16 cellular contexts compared by ENCODE assay signal in the genomic region with DNA sequence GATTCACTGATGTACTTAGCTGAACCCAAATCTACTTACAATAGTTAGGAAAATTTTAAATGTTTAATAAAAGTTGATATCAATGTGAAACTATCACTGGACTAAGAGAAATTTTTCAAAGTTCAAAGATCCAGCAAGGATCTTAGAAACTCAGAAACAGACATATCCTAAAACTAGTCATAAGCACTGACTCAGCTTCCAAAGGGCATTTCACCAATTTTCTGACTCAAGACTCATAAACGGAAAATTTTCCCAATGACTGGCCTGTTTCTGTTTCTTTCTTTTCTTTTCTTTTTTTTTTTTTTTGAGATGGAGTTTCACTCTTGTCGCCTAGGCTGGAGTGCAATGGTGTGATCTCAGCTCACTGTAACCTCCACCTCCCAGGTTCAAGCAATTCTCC.
A peak's percentile ranks its signal among the peaks of the same experiment; 100 is the strongest.
DNase-seq lines count a peak whose midpoint lies in the region; ATAC-seq and TF ChIP-seq lines count a peak whose summit lies in the region.
"Had no signal": no experiment of that assay in that cellular context is flagged by ENCODE, and none has a peak within 500 bp of the region (broad histone marks: within the 10 kb centered on the region; RNA-seq: fewer than 3 reads in every experiment).

No MANE protein-coding gene starts in this region.

- POLR2A ChIA-PET in SK-N-SH (lab: Yijun Ruan, JAX) = no interaction called here

- H3K4me1 ChIP-seq in SK-N-SH (ENCODE audit: control insufficient read depth in 1 of 2, insufficient read depth in 2 of 2, low read depth in 1 of 2, low read length in 1 of 2) (peaks cover 8 to 26% of the 10 kb centered on the region in 2 experiments; a peak in 3 of 4 replicates), fibroblast of lung (ENCODE audit: control insufficient read depth, extremely low read depth, insufficient read depth, low read length) (peaks cover 24% of the 10 kb centered on the region), smooth muscle cell (ENCODE audit: low read depth) (peaks cover 17% of the 10 kb centered on the region)
- H3K4me1 ChIP-seq: SJCRH30 had no signal

- H3K4me3 ChIP-seq in SK-N-SH (ENCODE audit: low read depth in 2 of 2, low read length in 1 of 2) (no peak overlapping the region), fibroblast of lung (replicated peaks in 1 of 4; ENCODE audit: control extremely low read depth in 1 of 4, insufficient read depth in 1 of 4, low read depth in 3 of 4, low read length in 4 of 4) (no peak overlapping the region), smooth muscle cell (no peak overlapping the region)
- H3K4me3 ChIP-seq: SJCRH30 had no signal

- no peaks in the 10 kb centered on the region for H4K20me1 ChIP-seq in SK-N-SH (ENCODE audit: insufficient read depth)
- no peaks in the 10 kb centered on the region for H4K20me1 ChIP-seq in fibroblast of lung (ENCODE audit: control insufficient read depth, extremely low read depth, insufficient read depth, low read length)
- no peaks in the 10 kb centered on the region for H4K20me1 ChIP-seq in smooth muscle cell (ENCODE audit: low read depth)

- CTCF ChIA-PET in SK-N-SH (lab: Yijun Ruan, JAX) = no interaction called here

- H3K9ac ChIP-seq in SK-N-SH (peak overlapping the region; percentile 63; the same call in 1 of the 2 replicates), fibroblast of lung (ENCODE audit: insufficient read depth, low read length) (no peak overlapping the region), smooth muscle cell (ENCODE audit: low read depth) (peak overlapping the region; percentile 53)

- no peak for TF ChIP-seq CTCF in SK-N-SH (IDR thresholded peaks at IDR 0.05)
- no peak for TF ChIP-seq CTCF in fibroblast of lung (conservative IDR thresholded peaks at IDR 0.05 in 1 of 2, IDR thresholded peaks at IDR 0.05 in 1 of 2; ENCODE audit: low read depth in 1 of 2, low read length in 2 of 2)
- TF ChIP-seq CTCF in smooth muscle cell (IDR thresholded peaks at IDR 0.05; ENCODE audit: borderline replicate concordance, insufficient read depth, poor library complexity, severe bottlenecking) = no peak

- H3K27ac ChIP-seq in SK-N-SH (ENCODE audit: low read depth in 2 of 2, low read length in 1 of 2) (peak overlapping the region; percentile 51 to 95; a peak in 3 of 4 replicates), fibroblast of lung (ENCODE audit: insufficient read depth, low read length) (peak overlapping the region; percentile 75), smooth muscle cell (ENCODE audit: low read depth) (peak overlapping the region; percentile 85)
- H3K27ac ChIP-seq: SJCRH30 had no signal

- H3F3A ChIP-seq in SK-N-SH (replicated peaks; ENCODE audit: insufficient read depth) (peaks cover 42% of the 10 kb centered on the region), smooth muscle cell (ENCODE audit: low read depth) (peaks cover 10% of the 10 kb centered on the region)

- H3K36me3 ChIP-seq in SK-N-SH (replicated peaks in 1 of 2; ENCODE audit: control insufficient read depth in 1 of 2, insufficient read depth in 2 of 2, low read length in 1 of 2) = peaks cover 0 to 10% of the 10 kb centered on the region in 2 experiments
- H3K36me3 ChIP-seq in fibroblast of lung (ENCODE audit: control insufficient read depth, insufficient read depth, low read length) = no peaks in the 10 kb centered on the region
- no peaks in the 10 kb centered on the region for H3K36me3 ChIP-seq in smooth muscle cell (ENCODE audit: low read depth)
- H3K36me3 ChIP-seq: SJCRH30 had no signal

- DNase-seq in GM03348 (ENCODE audit: low spot score) = peak; percentile 71
- no peak for DNase-seq in SK-N-SH
- DNase-seq in fibroblast of lung (ENCODE audit: low read depth in 2 of 2) = peak; percentile 78 to 88
- no peak for DNase-seq in smooth muscle cell (lab: John Stamatoyannopoulos, UW; ENCODE audit: unreplicated experiment)
- no peak for DNase-seq in HT-29 (ENCODE audit: low spot score)
- DNase-seq in amygdala (lab: John Stamatoyannopoulos, UW) = no peak
- DNase-seq: activated naive CD8-positive, alpha-beta T cell treated with anti-CD3 and anti-CD28 coated beads, Interleukin-2, amount 10 ng/mL, durations not matched to agents 7 days and 5 days; DND-41; left cardiac atrium; NCI-H446; nucleus accumbens; SJCRH30; stimulated activated CD4-positive, alpha-beta T cell treated with anti-CD3 and anti-CD28 coated beads, Interleukin-4, amount 100 ng/mL, for 24 hours had no signal

- no peak; a peak in 1 of 4 replicates for TF ChIP-seq EP300 in SK-N-SH (IDR thresholded peaks at IDR 0.05; ENCODE audit: borderline replicate concordance in 1 of 2, low read depth in 1 of 2, low read length in 1 of 2)

- H3K4me2 ChIP-seq in SK-N-SH (peak overlapping the region; percentile 73), fibroblast of lung (ENCODE audit: extremely low read depth, insufficient read depth, low read length) (peak overlapping the region; percentile 73), smooth muscle cell (peak overlapping the region; percentile 44)

- no peak for ATAC-seq in HG03097 (IDR thresholded peaks at IDR 0.05; ENCODE audit: low FRiP score, unreplicated experiment)
- no peak for ATAC-seq in GM18502 (IDR thresholded peaks at IDR 0.05; ENCODE audit: poor library complexity, unreplicated experiment)
- ATAC-seq: esophagus mucosa had no signal

- H2AFZ ChIP-seq in SK-N-SH (ENCODE audit: low read depth) (peak overlapping the region; percentile 82), fibroblast of lung (ENCODE audit: low read length) (no peak overlapping the region), smooth muscle cell (ENCODE audit: low read depth) (no peak overlapping the region)

- H3K9me3 ChIP-seq in SK-N-SH (no peaks in the 10 kb centered on the region), fibroblast of lung (ENCODE audit: control insufficient read depth, insufficient read depth, low read depth, low read length) (no peaks in the 10 kb centered on the region), smooth muscle cell (replicated peaks; ENCODE audit: low read depth) (no peaks in the 10 kb centered on the region)
- H3K9me3 ChIP-seq: SJCRH30 had no signal

- H3K27me3 ChIP-seq in SK-N-SH (ENCODE audit: insufficient read depth) (no peaks in the 10 kb centered on the region), fibroblast of lung (ENCODE audit: control insufficient read depth, insufficient read depth, low read length) (no peaks in the 10 kb centered on the region), smooth muscle cell (ENCODE audit: low read depth) (no peaks in the 10 kb centered on the region)
- H3K27me3 ChIP-seq: SJCRH30 had no signal

- TF ChIP-seq RAD21 in SK-N-SH (IDR thresholded peaks at IDR 0.05; ENCODE audit: low read length) = no peak

- H3K79me2 ChIP-seq in SK-N-SH (ENCODE audit: insufficient read depth) = peaks cover 4% of the 10 kb centered on the region; the same call in 1 of the 2 replicates
- no peaks in the 10 kb centered on the region for H3K79me2 ChIP-seq in fibroblast of lung (ENCODE audit: control insufficient read depth, insufficient read depth, low read length)
- H3K79me2 ChIP-seq in smooth muscle cell (ENCODE audit: low read depth) = no peaks in the 10 kb centered on the region

- 29% methylated on average over 2 of the region's 2 CpGs for WGBS in SK-N-SH (ENCODE audit: low lambda C conversion rate)
- WGBS in smooth muscle cell (ENCODE audit: low lambda C conversion rate) = 16% methylated on average over 2 of the region's 2 CpGs

- H3K9me2 ChIP-seq in SK-N-SH = no peaks in the 10 kb centered on the region

TF ChIP-seq in SK-N-SH, 30 proteins besides CTCF, POLR2A, EP300 and RAD21:
- TF ChIP-seq, protein P1, sequence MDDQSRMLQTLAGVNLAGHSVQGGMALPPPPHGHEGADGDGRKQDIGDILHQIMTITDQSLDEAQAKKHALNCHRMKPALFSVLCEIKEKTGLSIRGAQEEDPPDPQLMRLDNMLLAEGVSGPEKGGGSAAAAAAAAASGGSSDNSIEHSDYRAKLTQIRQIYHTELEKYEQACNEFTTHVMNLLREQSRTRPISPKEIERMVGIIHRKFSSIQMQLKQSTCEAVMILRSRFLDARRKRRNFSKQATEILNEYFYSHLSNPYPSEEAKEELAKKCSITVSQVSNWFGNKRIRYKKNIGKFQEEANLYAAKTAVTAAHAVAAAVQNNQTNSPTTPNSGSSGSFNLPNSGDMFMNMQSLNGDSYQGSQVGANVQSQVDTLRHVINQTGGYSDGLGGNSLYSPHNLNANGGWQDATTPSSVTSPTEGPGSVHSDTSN (IDR thresholded peaks at IDR 0.05) = no peak
- peak; percentile 82 for TF ChIP-seq FOSL2 (IDR thresholded peaks at IDR 0.05; ENCODE audit: borderline replicate concordance, low read depth)
- peak; percentile 43; the same call in 1 of the 2 replicates for TF ChIP-seq JUND (IDR thresholded peaks at IDR 0.05)
- no peak for TF ChIP-seq YY1 (IDR thresholded peaks at IDR 0.05; ENCODE audit: low read depth)
- no peak for TF ChIP-seq MXI1 (IDR thresholded peaks at IDR 0.05; ENCODE audit: low read depth, low read length)
- TF ChIP-seq EZH2phosphoT487 (IDR thresholded peaks at IDR 0.05; ENCODE audit: borderline replicate concordance, low read depth) = no peak

Comparison
In these comparisons a context has a peak if more than half of its experiments do, and no peak if none do; other contexts are left out.
1. DNase-seq: peak in GM03348 (single experiment) and fibroblast of lung (2 of 2); none in SK-N-SH (single experiment), smooth muscle cell (single experiment), HT-29 (single experiment) and amygdala (0 of 56).
2. Peak in every context shown above with its lines, with median percentiles within 50 percentile points of each other: H3K27ac ChIP-seq and H3K4me2 ChIP-seq.